Comparison of ENCODE assay signal across 8 cellular contexts in the genomic region with DNA sequence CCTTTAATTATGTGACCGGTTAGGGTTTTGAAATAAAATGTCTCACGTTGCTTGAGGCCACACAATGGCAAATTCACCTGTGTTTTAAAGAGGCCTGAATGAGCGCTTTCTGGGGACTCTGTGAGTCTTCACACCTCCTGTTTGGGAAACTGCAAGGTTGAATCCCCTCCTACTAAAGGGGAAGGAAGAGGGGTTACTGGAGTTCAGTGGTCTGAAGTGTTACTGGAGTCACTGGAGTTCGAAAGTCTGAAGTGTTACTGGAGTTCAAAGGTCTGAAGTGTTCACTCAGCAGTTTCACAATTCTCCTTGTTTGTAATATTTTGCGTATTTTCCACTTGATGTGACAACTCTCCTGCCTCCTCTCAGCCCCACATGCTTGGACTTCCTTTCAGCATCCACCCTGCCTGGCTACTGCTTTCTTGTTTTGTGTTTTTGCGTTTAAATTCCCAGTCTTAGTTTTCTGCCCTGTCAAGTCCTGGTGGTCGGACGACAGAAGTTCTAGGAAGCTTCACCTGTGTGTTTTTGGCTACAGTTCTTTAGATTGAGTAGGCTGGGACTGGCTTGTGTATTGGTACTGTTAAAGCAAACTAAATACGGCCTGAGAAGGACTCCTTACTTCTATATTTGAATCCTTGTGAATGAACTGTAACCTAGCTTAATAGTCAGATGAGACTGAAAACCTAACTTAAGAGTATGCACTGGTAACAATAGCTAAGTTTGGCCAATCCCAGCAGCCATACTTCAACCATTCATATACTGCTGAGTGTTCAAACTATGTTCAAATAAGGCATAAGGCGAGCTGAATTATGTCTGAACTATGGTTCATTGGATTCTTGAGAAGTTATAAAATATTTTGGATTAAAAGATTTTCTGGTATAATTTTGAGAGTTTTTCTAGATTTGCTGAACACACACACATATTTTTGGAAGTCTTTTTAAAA. TPM values are rescaled to one million over a fixed set of nuclear protein-coding genes. Genes with fewer than 3 reads are reported as not detected.
DNase-seq lines count a peak whose midpoint lies in the region; TF ChIP-seq lines count a peak whose summit lies in the region.

No MANE protein-coding gene starts in this region.

- TF ChIP-seq CTCF in endodermal cell (conservative IDR thresholded peaks at IDR 0.05) (peak; percentile 36), nephron (IDR thresholded peaks at IDR 0.05; ENCODE audit: unreplicated experiment in 3 of 3) (no peak), RWPE1 (conservative IDR thresholded peaks at IDR 0.05; ENCODE audit: low read depth) (no peak)

- H3K36me3 Mint-ChIP-seq in endodermal cell (ENCODE audit: low read depth) (no peaks in the 10 kb centered on the region), nephron (ENCODE audit: low read depth) (no peaks in the 10 kb centered on the region)

- H3K9ac ChIP-seq in endodermal cell (ENCODE audit: extremely low read depth, low read length, poor library complexity, severe bottlenecking), result no peak overlapping the region

- H3K27me3 Mint-ChIP-seq in endodermal cell (ENCODE audit: insufficient read depth) (peaks cover 25% of the 10 kb centered on the region), nephron (ENCODE audit: low read depth) (no peaks in the 10 kb centered on the region)

- POLR2A ChIA-PET in RWPE1 (lab: Yijun Ruan, JAX; ENCODE audit: low non-redundant PET), result no interaction called here

- no peaks in the 10 kb centered on the region for H3K27me3 ChIP-seq in endodermal cell (ENCODE audit: control insufficient read depth, insufficient read depth, low read length, poor library complexity, severe bottlenecking)

- H3K27ac ChIP-seq in endodermal cell (ENCODE audit: low read depth, low read length), result no peak overlapping the region
- no peak overlapping the region for H3K27ac ChIP-seq in RWPE1

- peaks cover 27% of the 10 kb centered on the region for H3K4me1 ChIP-seq in endodermal cell (ENCODE audit: control insufficient read depth, insufficient read depth, low read length)

- H3K4me3 Mint-ChIP-seq in endodermal cell (peak overlapping the region; percentile 74), nephron (peak overlapping the region; percentile 83 to 95 (median 86))

- no peaks in the 10 kb centered on the region for H3K36me3 ChIP-seq in endodermal cell (ENCODE audit: control insufficient read depth, insufficient read depth, low read length)

- CTCF ChIA-PET in RWPE1 (lab: Yijun Ruan, JAX), result no interaction called here

- H3K27ac Mint-ChIP-seq in endodermal cell (peak overlapping the region; percentile 10), nephron (peak overlapping the region; percentile 81 to 94 (median 85))

- H3K9me3 Mint-ChIP-seq in endodermal cell, result no peaks in the 10 kb centered on the region
- H3K9me3 Mint-ChIP-seq in nephron, result no peaks in the 10 kb centered on the region

- WGBS in endodermal cell (ENCODE audit: insufficient coverage in 1 of 2, insufficient read length in 1 of 2), 2 experiments, result 81 to 83% methylated on average over 7 to 10 of the region's 10 CpGs

- H3K4me1 Mint-ChIP-seq in endodermal cell (peaks cover 40% of the 10 kb centered on the region), nephron (peaks cover 43% of the 10 kb centered on the region)

- DNase-seq in CD1c-positive myeloid dendritic cell (ENCODE audit: extremely low spot score) (peak; percentile 58), NOMO-1 (lab: John Stamatoyannopoulos, UW; ENCODE audit: unreplicated experiment in 2 of 2) (peak; percentile 26 to 50), endodermal cell (no peak), RWPE1 (ENCODE audit: low spot score) (no peak), NCI-H774 (lab: John Stamatoyannopoulos, UW) (no peak), SW480 (ENCODE audit: low spot score) (no peak), DMS114 treated with DMSO at 0.1 percent for 48 hours (lab: John Stamatoyannopoulos, UW; ENCODE audit: unreplicated experiment) (no peak)

- no peaks in the 10 kb centered on the region for H3K9me3 ChIP-seq in endodermal cell (ENCODE audit: control insufficient read depth, low read length)

- peak overlapping the region; percentile 95 for H3K4me3 ChIP-seq in endodermal cell (ENCODE audit: low read length)

RNA-seq across cellular contexts. Expression of gene SMPDL3A, which starts 2.0 kb away (rescaled TPM):
- total RNA-seq in endodermal cell, result 1 to 10 TPM; 2.8 to 3.2 TPM
- 6.4 TPM for polyA plus RNA-seq in endodermal cell (2013, experiment 1 of 2)
- 4.7 TPM for polyA plus RNA-seq in endodermal cell (2013, experiment 2 of 2)

RNA-seq across cellular contexts. Expression of gene FABP7, which starts 11.5 kb away (rescaled TPM):
- total RNA-seq in endodermal cell, result 1 to 10 TPM; 2.7 to 3.4 TPM
- polyA plus RNA-seq in endodermal cell (2013, experiment 1 of 2), result 61.4 TPM
- 55.5 TPM for polyA plus RNA-seq in endodermal cell (2013, experiment 2 of 2)

Comparison
In these comparisons a context has a peak if more than half of its experiments do, and no peak if none do; other contexts are left out.
1. DNase-seq: peak in CD1c-positive myeloid dendritic cell (single experiment) and NOMO-1 (2 of 2); none in endodermal cell (single experiment), RWPE1 (single experiment), NCI-H774 (single experiment), SW480 (single experiment) and DMS114 treated with DMSO at 0.1 percent for 48 hours (single experiment).